Comparison of ENCODE assay signal across 10 cellular contexts in genomic region chr20:37378785-37379598, GRCh38.
DNase-seq lines count a peak whose midpoint lies in the region; ATAC-seq and TF ChIP-seq lines count a peak whose summit lies in the region.
"Had no signal": no experiment of that assay in that cellular context is flagged by ENCODE, and none has a peak within 500 bp of the region (broad histone marks: within the 10 kb centered on the region; RNA-seq: fewer than 3 reads in every experiment).

No MANE protein-coding gene starts in this region.

- peak overlapping the region; percentile 71 for H3K27ac Mint-ChIP-seq in stimulated activated memory B cell treated with anti-CD40 and anti-IgM and Interleukin-4, amounts not matched to agents 10 μg/mL and 1 μg/mL and 100 μg/mL, for 72 hours

- DNase-seq in SIG-M5 treated with dmso at 0.1 percent for 504 hours (lab: John Stamatoyannopoulos, UW; ENCODE audit: unreplicated experiment) (peak; percentile 34), SIG-M5 (lab: John Stamatoyannopoulos, UW) (no peak), glomerular visceral epithelial cell (ENCODE audit: extremely low spot score) (peak; percentile 41)
- no peak for DNase-seq in activated CD4-positive, alpha-beta T cell treated with anti-CD3 and anti-CD28 coated beads for 1 hour
- DNase-seq: hippocampal formation, NCI-H774 had no signal

- peak; percentile 38 for ATAC-seq in SK-N-SH treated with all-trans-retinoic acid at 6 μM for 48 hours
- ATAC-seq in stimulated activated memory B cell treated with anti-CD40 and anti-IgM and Interleukin-4, amounts not matched to agents 10 μg/mL and 1 μg/mL and 100 μg/mL, for 72 hours: no peak
- ATAC-seq in HG03378 (IDR thresholded peaks at IDR 0.05; ENCODE audit: unreplicated experiment): no peak
- no peak for ATAC-seq in HG03354 (IDR thresholded peaks at IDR 0.05; ENCODE audit: poor library complexity, severe bottlenecking, unreplicated experiment)

- peaks cover 50% of the 10 kb centered on the region for H3K36me3 Mint-ChIP-seq in stimulated activated memory B cell treated with anti-CD40 and anti-IgM and Interleukin-4, amounts not matched to agents 10 μg/mL and 1 μg/mL and 100 μg/mL, for 72 hours

- no peaks in the 10 kb centered on the region for H3K27me3 Mint-ChIP-seq in stimulated activated memory B cell treated with anti-CD40 and anti-IgM and Interleukin-4, amounts not matched to agents 10 μg/mL and 1 μg/mL and 100 μg/mL, for 72 hours

- no peaks in the 10 kb centered on the region for H3K9me3 Mint-ChIP-seq in stimulated activated memory B cell treated with anti-CD40 and anti-IgM and Interleukin-4, amounts not matched to agents 10 μg/mL and 1 μg/mL and 100 μg/mL, for 72 hours

- peaks cover 84% of the 10 kb centered on the region for H3K4me1 Mint-ChIP-seq in stimulated activated memory B cell treated with anti-CD40 and anti-IgM and Interleukin-4, amounts not matched to agents 10 μg/mL and 1 μg/mL and 100 μg/mL, for 72 hours

- no peak overlapping the region for H3K4me3 Mint-ChIP-seq in stimulated activated memory B cell treated with anti-CD40 and anti-IgM and Interleukin-4, amounts not matched to agents 10 μg/mL and 1 μg/mL and 100 μg/mL, for 72 hours

TF ChIP-seq in SK-N-SH treated with all-trans-retinoic acid at 6 μM for 48 hours, 23 proteins besides CTCF, POLR2A, EP300 and RAD21:
- TF ChIP-seq BACH2 (CRISPR knock-in tag; IDR thresholded peaks at IDR 0.05; ENCODE audit: borderline replicate concordance): no peak
- TF ChIP-seq ZC3H10 (CRISPR knock-in tag; IDR thresholded peaks at IDR 0.05): no peak
- no peak for TF ChIP-seq SNAI2 (CRISPR knock-in tag; IDR thresholded peaks at IDR 0.05)
- TF ChIP-seq TCF4 (CRISPR knock-in tag; IDR thresholded peaks at IDR 0.05; ENCODE audit: borderline replicate concordance): no peak
- TF ChIP-seq RARB (CRISPR knock-in tag; IDR thresholded peaks at IDR 0.05): no peak
- no peak for TF ChIP-seq CSRNP3 (CRISPR knock-in tag; IDR thresholded peaks at IDR 0.05)
- no peak for TF ChIP-seq POU6F1 (CRISPR knock-in tag; IDR thresholded peaks at IDR 0.05; ENCODE audit: borderline replicate concordance, low read depth)
- TF ChIP-seq ZFP30 (CRISPR knock-in tag; IDR thresholded peaks at IDR 0.05): no peak
- TF ChIP-seq GLIS3 (CRISPR knock-in tag; IDR thresholded peaks at IDR 0.05): no peak
- TF ChIP-seq ZFP3 (CRISPR knock-in tag; IDR thresholded peaks at IDR 0.05): no peak
- no peak for TF ChIP-seq ARNTL (CRISPR knock-in tag; IDR thresholded peaks at IDR 0.05; ENCODE audit: borderline replicate concordance, low read depth)
- TF ChIP-seq PPARA (CRISPR knock-in tag; IDR thresholded peaks at IDR 0.05; ENCODE audit: borderline replicate concordance): no peak
- no peak for TF ChIP-seq CSDC2 (CRISPR knock-in tag; IDR thresholded peaks at IDR 0.05)

Comparison
In these comparisons a context has a peak if more than half of its experiments do, and no peak if none do; other contexts are left out.
1. DNase-seq: peak in SIG-M5 treated with dmso at 0.1 percent for 504 hours (single experiment) and glomerular visceral epithelial cell (single experiment); none in SIG-M5 (single experiment) and activated CD4-positive, alpha-beta T cell treated with anti-CD3 and anti-CD28 coated beads for 1 hour (single experiment).